Comparison of ENCODE assay signal across 23 cellular contexts in the genomic region with DNA sequence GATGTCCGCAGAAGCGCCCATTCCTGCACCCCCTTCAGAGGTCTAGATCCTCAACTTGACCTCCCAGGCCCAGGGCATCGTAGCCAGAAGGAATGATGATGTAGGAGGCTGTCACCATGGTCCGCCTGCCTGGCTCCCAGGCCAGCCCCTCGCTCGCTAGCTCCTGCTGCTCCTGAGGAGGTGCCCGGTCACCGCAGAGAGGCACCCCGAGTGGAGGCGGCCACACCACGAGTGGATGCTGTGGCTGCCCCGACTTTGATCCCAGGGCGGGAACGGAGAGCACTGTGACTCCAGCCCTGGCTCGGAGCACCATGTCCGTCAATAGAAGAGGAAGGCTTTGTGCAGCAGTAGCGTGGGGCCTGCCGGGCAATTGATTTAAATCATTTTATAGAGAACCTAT.
"Had no signal": no experiment of that assay in that cellular context is flagged by ENCODE, and none has a peak within 500 bp of the region (broad histone marks: within the 10 kb centered on the region; RNA-seq: fewer than 3 reads in every experiment).

No MANE protein-coding gene starts in this region.

- DNase-seq: activated CD4-positive, CD25-positive, alpha-beta regulatory T cell; activated gamma-delta T cell; activated naive CD4-positive, alpha-beta T cell; central memory CD4-positive, alpha-beta T cell; cerebellar nuclear complex; effector CD8-positive, alpha-beta T cell; esophagus squamous epithelium; foreskin melanocyte had no signal

- H3K4me3 Mint-ChIP-seq: activated CD4-positive, alpha-beta memory T cell treated with anti-CD3 and anti-CD28 coated beads, Interleukin-2, amount 10 ng/mL, durations not matched to agents 7 days and 5 days; activated CD4-positive, alpha-beta T cell treated with anti-CD3 and anti-CD28 coated beads for 36 hours; activated CD4-positive, alpha-beta T cell treated with anti-CD3 and anti-CD28 coated beads, Interleukin-2, amount 10 ng/mL, durations not matched to agents 24 days and 14 days; activated naive CD4-positive, alpha-beta T cell treated with anti-CD3 and anti-CD28 coated beads, Interleukin-2, amount 10 ng/mL, durations not matched to agents 7 days and 5 days; activated naive CD8-positive, alpha-beta T cell treated with anti-CD3 and anti-CD28 coated beads, Interleukin-2, amount 10 ng/mL, durations not matched to agents 7 days and 5 days; activated T-cell treated with anti-CD3 and anti-CD28 coated beads, Interleukin-2, amount 50 U/mL, for 24 hours; activated T-cell treated with anti-CD3 and anti-CD28 coated beads, Interleukin-2, amount 50 U/mL, for 72 hours; brain had no signal

- H3K27ac ChIP-seq: ascending aorta, colonic mucosa, epithelial cell of prostate, esophagus squamous epithelium, gastroesophageal sphincter had no signal

- H3K36me3 ChIP-seq: ascending aorta, breast epithelium, cardiac muscle cell, colonic mucosa, esophagus squamous epithelium had no signal

- ATAC-seq: gastroesophageal sphincter had no signal

- H3K27ac Mint-ChIP-seq: activated CD4-positive, alpha-beta memory T cell treated with anti-CD3 and anti-CD28 coated beads, Interleukin-2, amount 10 ng/mL, durations not matched to agents 7 days and 5 days; activated CD4-positive, alpha-beta T cell treated with anti-CD3 and anti-CD28 coated beads for 36 hours; activated CD4-positive, alpha-beta T cell treated with anti-CD3 and anti-CD28 coated beads, Interleukin-2, amount 10 ng/mL, durations not matched to agents 24 days and 14 days; activated naive CD8-positive, alpha-beta T cell treated with anti-CD3 and anti-CD28 coated beads, Interleukin-2, amount 10 ng/mL, durations not matched to agents 7 days and 5 days; activated T-cell treated with anti-CD3 and anti-CD28 coated beads, Interleukin-2, amount 50 U/mL, for 72 hours had no signal

- H3K9me3 Mint-ChIP-seq: activated CD4-positive, alpha-beta memory T cell treated with anti-CD3 and anti-CD28 coated beads, Interleukin-2, amount 10 ng/mL, durations not matched to agents 7 days and 5 days; activated CD4-positive, alpha-beta T cell treated with anti-CD3 and anti-CD28 coated beads, Interleukin-2, amount 10 ng/mL, durations not matched to agents 24 days and 14 days; activated naive CD4-positive, alpha-beta T cell treated with anti-CD3 and anti-CD28 coated beads, Interleukin-2, amount 10 ng/mL, durations not matched to agents 7 days and 5 days; activated naive CD4-positive, alpha-beta T cell treated with anti-CD3 and anti-CD28 coated beads, Interleukin-2, amount 50 U/mL, for 72 hours; activated naive CD8-positive, alpha-beta T cell treated with anti-CD3 and anti-CD28 coated beads, Interleukin-2, amount 10 ng/mL, durations not matched to agents 7 days and 5 days; activated T-cell treated with anti-CD3 and anti-CD28 coated beads, Interleukin-2, amount 50 U/mL, for 24 hours; activated T-cell treated with anti-CD3 and anti-CD28 coated beads, Interleukin-2, amount 50 U/mL, for 72 hours had no signal

- H3K9me3 ChIP-seq: ascending aorta, breast epithelium, colonic mucosa, esophagus squamous epithelium, gastroesophageal sphincter had no signal

- H3K4me3 ChIP-seq: ascending aorta, breast epithelium, cardiac muscle cell, colonic mucosa, esophagus squamous epithelium, gastroesophageal sphincter had no signal

- H3K27me3 Mint-ChIP-seq: activated CD4-positive, alpha-beta memory T cell treated with anti-CD3 and anti-CD28 coated beads, Interleukin-2, amount 10 ng/mL, durations not matched to agents 7 days and 5 days; activated T-cell treated with anti-CD3 and anti-CD28 coated beads, Interleukin-2, amount 50 U/mL, for 24 hours had no signal

- H3K36me3 Mint-ChIP-seq: activated naive CD4-positive, alpha-beta T cell treated with anti-CD3 and anti-CD28 coated beads, Interleukin-2, amount 10 ng/mL, durations not matched to agents 7 days and 5 days; activated naive CD4-positive, alpha-beta T cell treated with anti-CD3 and anti-CD28 coated beads, Interleukin-2, amount 50 U/mL, for 72 hours; activated naive CD8-positive, alpha-beta T cell treated with anti-CD3 and anti-CD28 coated beads, Interleukin-2, amount 10 ng/mL, durations not matched to agents 7 days and 5 days; brain had no signal

- H3K27me3 ChIP-seq: ascending aorta, breast epithelium, cardiac muscle cell, colonic mucosa, esophagus squamous epithelium, gastroesophageal sphincter had no signal

- H3K4me1 Mint-ChIP-seq: activated CD4-positive, alpha-beta memory T cell treated with anti-CD3 and anti-CD28 coated beads, Interleukin-2, amount 10 ng/mL, durations not matched to agents 7 days and 5 days; activated CD4-positive, alpha-beta T cell treated with anti-CD3 and anti-CD28 coated beads, Interleukin-2, amount 10 ng/mL, durations not matched to agents 24 days and 14 days had no signal
